5 cellular contexts compared by ENCODE assay signal in the genomic region with DNA sequence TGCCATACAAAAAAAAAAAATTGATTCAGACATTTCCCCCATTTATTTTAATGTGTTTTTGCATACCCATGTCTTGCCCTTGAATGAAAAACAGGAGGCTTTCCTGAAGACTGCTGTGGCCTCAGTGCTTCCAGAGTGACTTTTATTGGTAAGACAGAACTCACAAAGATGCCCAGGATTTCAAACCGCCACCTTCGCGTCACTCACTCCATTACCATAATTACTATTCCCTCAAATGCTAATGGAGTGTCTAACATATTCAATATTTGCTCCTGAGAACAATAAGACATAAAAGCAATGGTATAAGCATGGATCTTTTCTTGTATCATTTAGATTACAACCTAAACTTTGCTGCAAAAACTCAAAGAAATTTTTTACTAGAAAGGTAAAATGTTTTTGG.
"Had no signal": no experiment of that assay in that cellular context is flagged by ENCODE, and none has a peak within 500 bp of the region (broad histone marks: within the 10 kb centered on the region; RNA-seq: fewer than 3 reads in every experiment).

No MANE protein-coding gene starts in this region.

- DNase-seq: IMR-90, KBM-7, KG1 had no signal

- H3K4me3 ChIP-seq: K562 had no signal

- H3K27ac ChIP-seq: HL-60 had no signal
